Comparison of ENCODE assay signal across 20 cellular contexts in genomic region chr3:175088981-175089380, GRCh38.
"Had no signal": no experiment of that assay in that cellular context is flagged by ENCODE, and none has a peak within 500 bp of the region (broad histone marks: within the 10 kb centered on the region; RNA-seq: fewer than 3 reads in every experiment).

No MANE protein-coding gene starts in this region.

- H3K4me1 ChIP-seq: esophagus squamous epithelium, gastroesophageal sphincter, suprapubic skin, thyroid gland, uterus had no signal

- H3K9me3 Mint-ChIP-seq: effector memory CD8-positive, alpha-beta T cell; nephron progenitor cell; type B pancreatic cell had no signal

- H3K4me3 ChIP-seq: esophagus squamous epithelium, gastroesophageal sphincter, ovary, smooth muscle cell, suprapubic skin, thyroid gland, uterus had no signal

- H3K9me3 ChIP-seq: esophagus squamous epithelium, gastroesophageal sphincter, ovary, suprapubic skin, thyroid gland, uterus had no signal

- H3K27ac ChIP-seq: epithelial cell of prostate, esophagus squamous epithelium, gastroesophageal sphincter, ovary, suprapubic skin, thyroid gland, uterus had no signal

- H3K4me2 ChIP-seq: smooth muscle cell had no signal

- ATAC-seq: effector memory CD8-positive, alpha-beta T cell; gastroesophageal sphincter; left cardiac atrium; left ventricle myocardium superior; naive thymus-derived CD4-positive, alpha-beta T cell; right cardiac atrium had no signal

- H3K27me3 Mint-ChIP-seq: dendritic cell treated with granulocyte-macrophage colony-stimulating factor and Interleukin-4, amounts not matched to agents 40 ng/mL and 50 ng/mL, for 4 days; effector memory CD8-positive, alpha-beta T cell; naive thymus-derived CD4-positive, alpha-beta T cell; type B pancreatic cell had no signal

- DNase-seq: effector memory CD8-positive, alpha-beta T cell; esophagus squamous epithelium; foreskin fibroblast; immature natural killer cell; left cardiac atrium; left ventricle myocardium superior; naive thymus-derived CD4-positive, alpha-beta T cell; nephron progenitor cell; ovary; right cardiac atrium; stimulated activated CD4-positive, alpha-beta T cell treated with anti-CD3 and anti-CD28 coated beads, Interleukin-2, amount 100 ng/mL, for 48 hours; stimulated activated naive CD4-positive, alpha-beta T cell treated with Interleukin-2 at 50 U/mL for 16 hours; thyroid gland; uterus had no signal

- H3K4me1 Mint-ChIP-seq: immature natural killer cell; naive thymus-derived CD4-positive, alpha-beta T cell had no signal

- H3K36me3 ChIP-seq: esophagus squamous epithelium, gastroesophageal sphincter, ovary, suprapubic skin, thyroid gland, uterus had no signal

- H3K27ac Mint-ChIP-seq: dendritic cell treated with granulocyte-macrophage colony-stimulating factor and Interleukin-4, amounts not matched to agents 40 ng/mL and 50 ng/mL, for 4 days; effector memory CD8-positive, alpha-beta T cell; immature natural killer cell; naive thymus-derived CD4-positive, alpha-beta T cell; nephron progenitor cell; type B pancreatic cell had no signal

- H3K4me3 Mint-ChIP-seq: dendritic cell treated with granulocyte-macrophage colony-stimulating factor and Interleukin-4, amounts not matched to agents 40 ng/mL and 50 ng/mL, for 4 days; effector memory CD8-positive, alpha-beta T cell; immature natural killer cell; naive thymus-derived CD4-positive, alpha-beta T cell; nephron progenitor cell; type B pancreatic cell had no signal

- H3K27me3 ChIP-seq: esophagus squamous epithelium, gastroesophageal sphincter, ovary, suprapubic skin, thyroid gland, uterus had no signal
